In the genomic region with DNA sequence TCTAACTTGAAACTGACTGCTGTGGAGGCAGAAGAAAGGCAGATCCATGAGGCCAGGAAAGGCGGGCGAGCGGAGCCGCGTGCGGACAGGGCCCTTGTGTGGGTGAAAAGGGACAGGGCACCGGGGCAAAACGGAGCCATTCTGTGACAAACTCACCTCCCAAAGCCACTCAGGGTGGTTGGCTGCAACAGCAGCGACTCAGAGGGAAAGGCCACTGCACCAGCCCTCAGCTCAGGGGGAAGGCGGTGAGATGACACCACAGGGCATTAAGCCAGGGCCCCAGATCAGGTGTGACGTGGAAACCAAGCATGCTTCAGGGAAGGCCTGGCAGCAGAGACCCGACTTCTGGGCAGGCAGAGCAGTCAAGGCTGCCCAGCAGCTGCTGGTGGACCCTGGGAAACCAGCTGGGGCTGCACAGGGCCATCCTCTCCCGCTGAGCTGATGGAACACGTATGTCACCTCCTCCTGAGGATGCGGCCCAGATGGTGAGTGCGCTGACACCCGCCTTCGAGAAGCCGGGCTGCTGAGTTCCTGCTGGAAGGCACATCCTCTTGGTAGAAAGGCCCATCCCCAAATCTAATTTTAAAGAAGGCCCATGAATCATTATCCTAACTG, we compare ENCODE assay signal across 1 cellular context.
TF ChIP-seq lines count a peak whose summit lies in the region.

No MANE protein-coding gene starts in this region.

TF ChIP-seq in H1, 55 proteins besides CTCF, POLR2A, EP300 and RAD21:
- TF ChIP-seq CEBPB (IDR thresholded peaks at IDR 0.05; ENCODE audit: low read depth, low read length) (no peak), RXRA (IDR thresholded peaks at IDR 0.05; ENCODE audit: insufficient read depth, low read depth, low read length) (no peak), BRCA1 (IDR thresholded peaks at IDR 0.05; ENCODE audit: low read depth, low read length) (no peak), JUND (IDR thresholded peaks at IDR 0.05; ENCODE audit: low read length) (no peak), CHD2 (IDR thresholded peaks at IDR 0.05; ENCODE audit: low read length) (no peak), CBX5 (IDR thresholded peaks at IDR 0.05; ENCODE audit: low read depth, low read length) (no peak), SP2 (IDR thresholded peaks at IDR 0.05; ENCODE audit: low read length) (no peak), RFX5 (IDR thresholded peaks at IDR 0.05; ENCODE audit: borderline replicate concordance, low read depth, low read length) (no peak), EZH2 (IDR thresholded peaks at IDR 0.05; ENCODE audit: low read depth, low read length, severe bottlenecking) (no peak)
